9 cellular contexts compared by ENCODE assay signal in genomic region chr12:49129332-49130150, GRCh38. TPM values are rescaled to one million over a fixed set of nuclear protein-coding genes. Genes with fewer than 3 reads are reported as not detected.
DNase-seq lines count a peak whose midpoint lies in the region; ATAC-seq and TF ChIP-seq lines count a peak whose summit lies in the region.
"Had no signal": no experiment of that assay in that cellular context is flagged by ENCODE, and none has a peak within 500 bp of the region (broad histone marks: within the 10 kb centered on the region; RNA-seq: fewer than 3 reads in every experiment).

No MANE protein-coding gene starts in this region.

- DNase-seq in GM23338 (ENCODE audit: low spot score), result no peak
- DNase-seq in activated CD4-positive, alpha-beta memory T cell treated with anti-CD3 and anti-CD28 coated beads, Interleukin-2, amount 10 ng/mL, durations not matched to agents 7 days and 5 days, result no peak
- no peak for DNase-seq in glutamatergic neuron
- no peak for DNase-seq in DMS153 treated with DMSO at 0.1 percent for 48 hours (lab: John Stamatoyannopoulos, UW; ENCODE audit: unreplicated experiment)
- no peak for DNase-seq in NCI-H748 treated with DMSO at 0.1 percent for 48 hours (lab: John Stamatoyannopoulos, UW)
- DNase-seq in NCI-H1436 (lab: John Stamatoyannopoulos, UW), result no peak

- H3K27ac ChIP-seq in GM23338 (ENCODE audit: low read depth) (peak overlapping the region; percentile 99), skeletal muscle tissue (ENCODE audit: low read depth, low read length) (peak overlapping the region; percentile 98)

- H3K4me1 ChIP-seq in GM23338 (ENCODE audit: insufficient read depth), result peaks cover 9% of the 10 kb centered on the region
- H3K4me1 ChIP-seq in skeletal muscle tissue (ENCODE audit: control insufficient read depth in 3 of 3, insufficient read depth in 3 of 3, low read length in 3 of 3), result peaks cover 24 to 32% (median 25%) of the 10 kb centered on the region in 3 donors

- POLR2A ChIA-PET in activated CD4-positive, alpha-beta memory T cell treated with anti-CD3 and anti-CD28 coated beads, Interleukin-2, amount 10 ng/mL, durations not matched to agents 7 days and 5 days (lab: Charles Lee), result interaction anchor here (0.8 to 6.7 kb wide), 35 partner anchors 10 to 438 kb away, joined by 3 to 261 read pairs (median 11); partner anchors contain the start of genes DDN, DDX23, DHH and KMT2D

- no peak for ATAC-seq in GM23338
- no peak for ATAC-seq in GM21825 (IDR thresholded peaks at IDR 0.05; ENCODE audit: unreplicated experiment)

- H4K20me1 ChIP-seq in GM23338 (replicated peaks; ENCODE audit: insufficient read depth), result peaks cover 17% of the 10 kb centered on the region

- H3F3A ChIP-seq in GM23338 (replicated peaks; ENCODE audit: low read depth), result peaks cover 40% of the 10 kb centered on the region

- peaks cover 49% of the 10 kb centered on the region for H3K36me3 Mint-ChIP-seq in GM23338 (ENCODE audit: low read depth)
- peaks cover 50% of the 10 kb centered on the region for H3K36me3 Mint-ChIP-seq in activated CD4-positive, alpha-beta memory T cell treated with anti-CD3 and anti-CD28 coated beads, Interleukin-2, amount 10 ng/mL, durations not matched to agents 7 days and 5 days (ENCODE audit: low read depth)
- peaks cover 10% of the 10 kb centered on the region for H3K36me3 Mint-ChIP-seq in glutamatergic neuron (ENCODE audit: unreplicated experiment)

- H3K79me2 ChIP-seq in GM23338 (replicated peaks; ENCODE audit: insufficient read depth), result peaks cover 28% of the 10 kb centered on the region

- no peaks in the 10 kb centered on the region for H3K9me3 ChIP-seq in skeletal muscle tissue (ENCODE audit: control insufficient read depth in 3 of 3, low read length in 3 of 3)

- peaks cover 28% of the 10 kb centered on the region for H3K4me1 Mint-ChIP-seq in GM23338
- peaks cover 54% of the 10 kb centered on the region for H3K4me1 Mint-ChIP-seq in activated CD4-positive, alpha-beta memory T cell treated with anti-CD3 and anti-CD28 coated beads, Interleukin-2, amount 10 ng/mL, durations not matched to agents 7 days and 5 days
- peaks cover 15% of the 10 kb centered on the region for H3K4me1 Mint-ChIP-seq in glutamatergic neuron (ENCODE audit: low read depth, unreplicated experiment)

- no peak overlapping the region for H2AFZ ChIP-seq in GM23338

- H3K9me2 ChIP-seq in GM23338 (ENCODE audit: insufficient read depth), result no peaks in the 10 kb centered on the region; the same call in 1 of the 2 replicates

- H3K27ac Mint-ChIP-seq in GM23338 (peak overlapping the region; percentile 98), glutamatergic neuron (ENCODE audit: unreplicated experiment) (peak overlapping the region; percentile 90)
- H3K27ac Mint-ChIP-seq in activated CD4-positive, alpha-beta memory T cell treated with anti-CD3 and anti-CD28 coated beads, Interleukin-2, amount 10 ng/mL, durations not matched to agents 7 days and 5 days, result peak overlapping the region; percentile 97

- H3K27me3 Mint-ChIP-seq in GM23338 (ENCODE audit: insufficient read depth, low read depth, poor library complexity), result peaks cover 25% of the 10 kb centered on the region
- no peaks in the 10 kb centered on the region for H3K27me3 Mint-ChIP-seq in activated CD4-positive, alpha-beta memory T cell treated with anti-CD3 and anti-CD28 coated beads, Interleukin-2, amount 10 ng/mL, durations not matched to agents 7 days and 5 days
- peaks cover 8% of the 10 kb centered on the region for H3K27me3 Mint-ChIP-seq in glutamatergic neuron (ENCODE audit: unreplicated experiment)

- H3K36me3 ChIP-seq in GM23338 (ENCODE audit: insufficient read depth) (peaks cover 27% of the 10 kb centered on the region), skeletal muscle tissue (ENCODE audit: control insufficient read depth in 3 of 3, insufficient read depth in 3 of 3, low read length in 3 of 3) (peaks cover 22 to 25% (median 23%) of the 10 kb centered on the region in 3 donors)

- H3K4me2 ChIP-seq in GM23338, result peak overlapping the region; percentile 99

- H3K4me3 Mint-ChIP-seq in GM23338 (peak overlapping the region; percentile 95), glutamatergic neuron (ENCODE audit: unreplicated experiment) (peak overlapping the region; percentile 95)
- H3K4me3 Mint-ChIP-seq in activated CD4-positive, alpha-beta memory T cell treated with anti-CD3 and anti-CD28 coated beads, Interleukin-2, amount 10 ng/mL, durations not matched to agents 7 days and 5 days, result peak overlapping the region; percentile 96

- peak overlapping the region; percentile 57 to 99 (median 97) for H3K9ac ChIP-seq in skeletal muscle tissue (ENCODE audit: low read depth in 1 of 3, low read length in 3 of 3)

- CTCF ChIA-PET in activated CD4-positive, alpha-beta memory T cell treated with anti-CD3 and anti-CD28 coated beads, Interleukin-2, amount 10 ng/mL, durations not matched to agents 7 days and 5 days (lab: Charles Lee), result interaction anchor here (0.7 to 4.1 kb wide), 17 partner anchors 8 to 151 kb away, joined by 3 to 44 read pairs (median 4); partner anchors contain the start of genes LMBR1L, RHEBL1, TUBA1A and WNT1

- H3K9me3 Mint-ChIP-seq in GM23338 (peaks cover 4% of the 10 kb centered on the region; the same call in 1 of the 3 replicates), glutamatergic neuron (ENCODE audit: unreplicated experiment) (peaks cover 17% of the 10 kb centered on the region)
- H3K9me3 Mint-ChIP-seq in activated CD4-positive, alpha-beta memory T cell treated with anti-CD3 and anti-CD28 coated beads, Interleukin-2, amount 10 ng/mL, durations not matched to agents 7 days and 5 days, result no peaks in the 10 kb centered on the region

- H3K27me3 ChIP-seq in GM23338 (ENCODE audit: insufficient read depth) (no peaks in the 10 kb centered on the region), skeletal muscle tissue (ENCODE audit: control insufficient read depth in 3 of 3, insufficient read depth in 3 of 3, low read length in 3 of 3) (no peaks in the 10 kb centered on the region)

- TF ChIP-seq CTCF in GM23338 (conservative IDR thresholded peaks at IDR 0.05; ENCODE audit: low read depth in 2 of 2) (no peak), glutamatergic neuron (IDR thresholded peaks at IDR 0.05; ENCODE audit: partially characterized antibody, unreplicated experiment) (no peak)

- peak overlapping the region; percentile 100 for H3K4me3 ChIP-seq in GM23338
- H3K4me3 ChIP-seq in skeletal muscle tissue (ENCODE audit: low read length in 3 of 3), result peak overlapping the region; percentile 85 to 99 (median 94)

TF ChIP-seq in GM23338, 12 proteins besides CTCF, POLR2A, EP300 and RAD21 (continues in another document):
- TF ChIP-seq CREB1 (CRISPR knock-in tag; IDR thresholded peaks at IDR 0.05; ENCODE audit: low read depth) (no peak), ZNF331 (CRISPR knock-in tag; IDR thresholded peaks at IDR 0.05; ENCODE audit: low read depth) (no peak), EZH2 (IDR thresholded peaks at IDR 0.05; ENCODE audit: low read depth, unreplicated experiment) (no peak)

RNA-seq across cellular contexts. Expression of gene TUBA1B, which starts 1.7 kb away (rescaled TPM):
- 2,341 and 2,718 TPM in 2 replicates for total RNA-seq in GM23338 (2014; rRNA removed; shearing (Covaris generic))
- 1,008 and 1,116 TPM in 2 replicates for polyA plus RNA-seq in GM23338 (2016; fragmentation: Nextera tagmentation; extraction: Ambion mirVana)
- total RNA-seq in activated CD4-positive, alpha-beta memory T cell treated with anti-CD3 and anti-CD28 coated beads, Interleukin-2, amount 10 ng/mL, durations not matched to agents 7 days and 5 days, result 1,000 to 10,000 TPM; 1,691 to 1,705 TPM
- 924 TPM for total RNA-seq in glutamatergic neuron (ENCODE audit: unreplicated experiment)
- total RNA-seq in skeletal muscle tissue, result 674 TPM

RNA-seq across cellular contexts. Expression of gene LMBR1L, which starts 18.9 kb away (rescaled TPM):
- 33.9 and 57.0 TPM in 2 replicates for total RNA-seq in GM23338 (2014; rRNA removed; shearing (Covaris generic))
- polyA plus RNA-seq in GM23338 (2016; fragmentation: Nextera tagmentation; extraction: Ambion mirVana), result 19.8 and 24.3 TPM in 2 replicates
- total RNA-seq in activated CD4-positive, alpha-beta memory T cell treated with anti-CD3 and anti-CD28 coated beads, Interleukin-2, amount 10 ng/mL, durations not matched to agents 7 days and 5 days, result 10 to 100 TPM; 82.8 to 85.3 TPM
- 371 TPM for total RNA-seq in glutamatergic neuron (ENCODE audit: unreplicated experiment)
- 21.4 TPM for total RNA-seq in skeletal muscle tissue

RNA-seq across cellular contexts. Expression of gene DHH, which starts 34.9 kb away (rescaled TPM):
- total RNA-seq in GM23338 (2014; rRNA removed; shearing (Covaris generic)), result not detected in 2 replicates
- 0.09 TPM in 1 of 2 replicates, not detected in the other for polyA plus RNA-seq in GM23338 (2016; fragmentation: Nextera tagmentation; extraction: Ambion mirVana)
- under 1 TPM; 0.08 to 0.20 TPM for total RNA-seq in activated CD4-positive, alpha-beta memory T cell treated with anti-CD3 and anti-CD28 coated beads, Interleukin-2, amount 10 ng/mL, durations not matched to agents 7 days and 5 days
- total RNA-seq in glutamatergic neuron (ENCODE audit: unreplicated experiment), result 1.2 TPM
- total RNA-seq in skeletal muscle tissue, result 1.6 TPM
- total RNA-seq: M059J had no signal

RNA-seq across cellular contexts. Expression of gene TUBA1A, which starts 59.3 kb away (rescaled TPM):
- total RNA-seq in GM23338 (2014; rRNA removed; shearing (Covaris generic)), result 386 and 424 TPM in 2 replicates
- polyA plus RNA-seq in GM23338 (2016; fragmentation: Nextera tagmentation; extraction: Ambion mirVana), result 189 TPM in 2 replicates
- 100 to 1,000 TPM; 106 to 109 TPM for total RNA-seq in activated CD4-positive, alpha-beta memory T cell treated with anti-CD3 and anti-CD28 coated beads, Interleukin-2, amount 10 ng/mL, durations not matched to agents 7 days and 5 days
- 7,184 TPM for total RNA-seq in glutamatergic neuron (ENCODE audit: unreplicated experiment)
- 942 TPM for total RNA-seq in skeletal muscle tissue

RNA-seq across cellular contexts. Expression of gene RHEBL1, which starts 59.8 kb away (rescaled TPM):
- total RNA-seq in GM23338 (2014; rRNA removed; shearing (Covaris generic)), result 6.7 and 11.8 TPM in 2 replicates
- 9.4 and 10.7 TPM in 2 replicates for polyA plus RNA-seq in GM23338 (2016; fragmentation: Nextera tagmentation; extraction: Ambion mirVana)
- total RNA-seq in activated CD4-positive, alpha-beta memory T cell treated with anti-CD3 and anti-CD28 coated beads, Interleukin-2, amount 10 ng/mL, durations not matched to agents 7 days and 5 days, result 10 to 100 TPM; 14.8 to 15.8 TPM
- total RNA-seq in glutamatergic neuron (ENCODE audit: unreplicated experiment) (2.3 TPM), skeletal muscle tissue (0.52 TPM)
